9 cellular contexts compared by ENCODE assay signal in genomic region chr13:114124921-114125320, GRCh38. TPM values are rescaled to one million over a fixed set of nuclear protein-coding genes. Genes with fewer than 3 reads are reported as not detected.
A peak's percentile ranks its signal among the peaks of the same experiment; 100 is the strongest.
DNase-seq lines count a peak whose midpoint lies in the region; ATAC-seq and TF ChIP-seq lines count a peak whose summit lies in the region.
"Had no signal": no experiment of that assay in that cellular context is flagged by ENCODE, and none has a peak within 500 bp of the region (broad histone marks: within the 10 kb centered on the region; RNA-seq: fewer than 3 reads in every experiment).

No MANE protein-coding gene starts in this region.

- no peak overlapping the region for H3K4me3 Mint-ChIP-seq in chondrocyte (ENCODE audit: unreplicated experiment)

- H3K9me3 Mint-ChIP-seq in chondrocyte (ENCODE audit: low read depth) = no peaks in the 10 kb centered on the region

- peak overlapping the region; percentile 25 for H3K27ac Mint-ChIP-seq in chondrocyte (ENCODE audit: unreplicated experiment)

- no peak for ATAC-seq in HG03432 (IDR thresholded peaks at IDR 0.05; ENCODE audit: unreplicated experiment)

- peak; percentile 40 for DNase-seq in H4 (ENCODE audit: low spot score)
- DNase-seq in activated CD4-positive, alpha-beta T cell treated with anti-CD3 and anti-CD28 coated beads for 24 hours (ENCODE audit: low read depth in 2 of 2) = peak; percentile 56
- DNase-seq in chondrocyte (ENCODE audit: low spot score) = no peak
- peak; percentile 43 to 83 for DNase-seq in stimulated activated CD4-positive, alpha-beta T cell treated with anti-CD3 and anti-CD28 coated beads, Interleukin-4, amount 100 ng/mL, for 4 hours
- no peak for DNase-seq in NCI-H2171 (lab: John Stamatoyannopoulos, UW)
- no peak for DNase-seq in dedifferentiated amniotic fluid mesenchymal stem cell (ENCODE audit: extremely low spot score)
- DNase-seq in DMS114 treated with DMSO at 0.1 percent for 48 hours (lab: John Stamatoyannopoulos, UW; ENCODE audit: unreplicated experiment) = no peak

- H3K36me3 Mint-ChIP-seq in chondrocyte (ENCODE audit: low read depth) = peaks cover 2% of the 10 kb centered on the region

- H3K4me1 Mint-ChIP-seq in chondrocyte (ENCODE audit: low read depth) = peaks cover 68% of the 10 kb centered on the region

- no peaks in the 10 kb centered on the region for H3K27me3 Mint-ChIP-seq in chondrocyte (ENCODE audit: low read depth)

- TF ChIP-seq CTCF in chondrocyte (IDR thresholded peaks at IDR 0.05) = no peak

RNA-seq across cellular contexts. Expression of gene RASA3, which starts 7.5 kb away (rescaled TPM):
- total RNA-seq in H4 (2014; rRNA removed; shearing (Covaris generic)) = 6.3 and 7.1 TPM in 2 replicates
- total RNA-seq in chondrocyte = 29.9 to 40.0 TPM (median 31.2 TPM) in 3 replicates

RNA-seq across cellular contexts. Expression of gene CFAP97D2, which starts 54.1 kb away (rescaled TPM):
- total RNA-seq in H4 (2014; rRNA removed; shearing (Covaris generic)) = not detected in 2 replicates
- total RNA-seq in chondrocyte = not detected in 3 replicates
- total RNA-seq: tibial nerve had no signal

Comparison
In these comparisons a context has a peak if more than half of its experiments do, and no peak if none do; other contexts are left out.
1. DNase-seq: peak in H4 (single experiment), activated CD4-positive, alpha-beta T cell treated with anti-CD3 and anti-CD28 coated beads for 24 hours (2 of 2) and stimulated activated CD4-positive, alpha-beta T cell treated with anti-CD3 and anti-CD28 coated beads, Interleukin-4, amount 100 ng/mL, for 4 hours (2 of 2); none in chondrocyte (single experiment), NCI-H2171 (single experiment), dedifferentiated amniotic fluid mesenchymal stem cell (single experiment) and DMS114 treated with DMSO at 0.1 percent for 48 hours (single experiment).